In genomic region chr3:14122301-14122700, GRCh38 we compare ENCODE assay signal across 14 cellular contexts. TPM values are rescaled to one million over a fixed set of nuclear protein-coding genes. Genes with fewer than 3 reads are reported as not detected.
A peak's percentile ranks its signal among the peaks of the same experiment; 100 is the strongest.
DNase-seq lines count a peak whose midpoint lies in the region; ATAC-seq and TF ChIP-seq lines count a peak whose summit lies in the region.
"Had no signal": no experiment of that assay in that cellular context is flagged by ENCODE, and none has a peak within 500 bp of the region (broad histone marks: within the 10 kb centered on the region; RNA-seq: fewer than 3 reads in every experiment).

No MANE protein-coding gene starts in this region.

- H3K36me3 ChIP-seq in testis (ENCODE audit: low read depth, missing control alignments) (no peaks in the 10 kb centered on the region), brain microvascular endothelial cell (replicated peaks) (no peaks in the 10 kb centered on the region)

- H3K4me3 Mint-ChIP-seq in activated naive CD4-positive, alpha-beta T cell treated with anti-CD3 and anti-CD28 coated beads, Interleukin-2, amount 10 ng/mL, durations not matched to agents 7 days and 5 days: peak overlapping the region; percentile 45
- peak overlapping the region; percentile 66 for H3K4me3 Mint-ChIP-seq in endothelial cell (ENCODE audit: unreplicated experiment)

- no peak for TF ChIP-seq CTCF in endothelial cell (IDR thresholded peaks at IDR 0.05; ENCODE audit: unreplicated experiment)
- no peak for TF ChIP-seq CTCF in testis (IDR thresholded peaks at IDR 0.05)
- TF ChIP-seq CTCF in brain microvascular endothelial cell (IDR thresholded peaks at IDR 0.05; ENCODE audit: low read depth, low read length, missing control alignments): no peak

- H3K4me3 ChIP-seq in testis (no peak overlapping the region), brain microvascular endothelial cell (ENCODE audit: low read depth, low read length) (no peak overlapping the region)
- H3K4me3 ChIP-seq: gastroesophageal sphincter had no signal

- intact Hi-C loops in testis (cut with DNase I; ENCODE audit: low total_unique reads): no loop called here

- TF ChIP-seq POLR2A in testis (IDR thresholded peaks at IDR 0.05): no peak

- H3K9me3 ChIP-seq in testis: no peaks in the 10 kb centered on the region
- H3K9me3 ChIP-seq: gastroesophageal sphincter had no signal

- CTCF ChIA-PET in activated naive CD4-positive, alpha-beta T cell treated with anti-CD3 and anti-CD28 coated beads, Interleukin-2, amount 10 ng/mL, durations not matched to agents 7 days and 5 days (lab: Charles Lee): interaction anchor here (1.5 to 3.1 kb wide), 2 partner anchors 226 to 241 kb away, joined by 3 to 9 read pairs; no protein-coding TSS in a partner anchor

- H3K27me3 Mint-ChIP-seq in activated naive CD4-positive, alpha-beta T cell treated with anti-CD3 and anti-CD28 coated beads, Interleukin-2, amount 10 ng/mL, durations not matched to agents 7 days and 5 days: no peaks in the 10 kb centered on the region
- peaks cover 11% of the 10 kb centered on the region for H3K27me3 Mint-ChIP-seq in endothelial cell (ENCODE audit: unreplicated experiment)

- peaks cover 42% of the 10 kb centered on the region for H3K4me1 Mint-ChIP-seq in activated naive CD4-positive, alpha-beta T cell treated with anti-CD3 and anti-CD28 coated beads, Interleukin-2, amount 10 ng/mL, durations not matched to agents 7 days and 5 days
- H3K4me1 Mint-ChIP-seq in endothelial cell (ENCODE audit: unreplicated experiment): peaks cover 43% of the 10 kb centered on the region

- in situ Hi-C loops in brain microvascular endothelial cell (cut with HindIII; ENCODE audit: low pct_ligation_motif_present, low sequenced_read_pairs) (no loop called here), G401 (cut with HindIII; ENCODE audit: low sequenced_read_pairs) (no loop called here)

- H3K9me3 Mint-ChIP-seq in activated naive CD4-positive, alpha-beta T cell treated with anti-CD3 and anti-CD28 coated beads, Interleukin-2, amount 10 ng/mL, durations not matched to agents 7 days and 5 days: no peaks in the 10 kb centered on the region
- H3K9me3 Mint-ChIP-seq in endothelial cell (ENCODE audit: unreplicated experiment): no peaks in the 10 kb centered on the region

- H3K27me3 ChIP-seq in testis (no peaks in the 10 kb centered on the region), brain microvascular endothelial cell (replicated peaks) (no peaks in the 10 kb centered on the region)
- H3K27me3 ChIP-seq: gastroesophageal sphincter had no signal

- peak; percentile 16 for DNase-seq in activated naive CD4-positive, alpha-beta T cell treated with anti-CD3 and anti-CD28 coated beads, Interleukin-2, amount 10 ng/mL, durations not matched to agents 7 days and 5 days
- no peak for DNase-seq in activated naive CD4-positive, alpha-beta T cell (lab: John Stamatoyannopoulos, UW)
- peak; percentile 94 for DNase-seq in RPMI8226
- no peak for DNase-seq in endothelial cell (ENCODE audit: low spot score)
- peak; percentile 6 for DNase-seq in testis
- DNase-seq in brain microvascular endothelial cell: no peak
- DNase-seq in G401 (ENCODE audit: low spot score): no peak
- DNase-seq: activated CD4-positive, CD25-positive, alpha-beta regulatory T cell treated with anti-CD3 and anti-CD28 coated beads, Interleukin-2, amount 50 U/mL, for 72 hours; AML-193; amygdala; left colon; NCI-H774 had no signal

- H3K27ac ChIP-seq in testis (no peak overlapping the region), brain microvascular endothelial cell (no peak overlapping the region)
- H3K27ac ChIP-seq: gastroesophageal sphincter had no signal

- ATAC-seq in HG02623 (IDR thresholded peaks at IDR 0.05; ENCODE audit: unreplicated experiment): no peak
- ATAC-seq: gastroesophageal sphincter, left colon had no signal

- peaks cover 23% of the 10 kb centered on the region for H3K36me3 Mint-ChIP-seq in activated naive CD4-positive, alpha-beta T cell treated with anti-CD3 and anti-CD28 coated beads, Interleukin-2, amount 10 ng/mL, durations not matched to agents 7 days and 5 days
- peaks cover 21% of the 10 kb centered on the region for H3K36me3 Mint-ChIP-seq in endothelial cell (ENCODE audit: low read depth, unreplicated experiment)

- H3K4me1 ChIP-seq in testis: peaks cover 26% of the 10 kb centered on the region

- WGBS in testis, 2 donors: 81 to 94% methylated on average over 3 of the region's 3 CpGs

- H3K27ac Mint-ChIP-seq in activated naive CD4-positive, alpha-beta T cell treated with anti-CD3 and anti-CD28 coated beads, Interleukin-2, amount 10 ng/mL, durations not matched to agents 7 days and 5 days: no peak overlapping the region
- H3K27ac Mint-ChIP-seq in endothelial cell (ENCODE audit: unreplicated experiment): no peak overlapping the region

RNA-seq across cellular contexts. Expression of gene CHCHD4, which starts 2.4 kb away (rescaled TPM):
- total RNA-seq in endothelial cell (ENCODE audit: unreplicated experiment) (11.1 TPM), testis (10 to 100 TPM; 13.3 to 15.7 TPM)
- polyA plus RNA-seq in testis (ENCODE audit: insufficient read depth, low read depth, low replicate concordance): 19.1 TPM
- total RNA-seq in G401 (2014; rRNA removed; shearing (Covaris generic)): 15.5 and 26.1 TPM in 2 replicates

RNA-seq across cellular contexts. Expression of gene TMEM43, which starts 2.6 kb away (rescaled TPM):
- total RNA-seq in endothelial cell (ENCODE audit: unreplicated experiment): 31.9 TPM
- 10 to 100 TPM; 36.5 to 53.0 TPM for total RNA-seq in testis
- 43.3 TPM for polyA plus RNA-seq in testis (ENCODE audit: insufficient read depth, low read depth, low replicate concordance)
- total RNA-seq in G401 (2014; rRNA removed; shearing (Covaris generic)): 38.6 and 52.1 TPM in 2 replicates

RNA-seq across cellular contexts. Expression of gene XPC, which starts 56.1 kb away (rescaled TPM):
- total RNA-seq in endothelial cell (ENCODE audit: unreplicated experiment) (35.6 TPM), testis (10 to 100 TPM; 48.7 to 54.1 TPM)
- polyA plus RNA-seq in testis (ENCODE audit: insufficient read depth, low read depth, low replicate concordance): 25.1 TPM
- total RNA-seq in G401 (2014; rRNA removed; shearing (Covaris generic)): 41.6 and 52.2 TPM in 2 replicates

RNA-seq across cellular contexts. Expression of gene LSM3, which starts 56.3 kb away (rescaled TPM):
- 14.7 TPM for total RNA-seq in endothelial cell (ENCODE audit: unreplicated experiment)
- total RNA-seq in testis: 10 to 100 TPM; 13.6 to 14.9 TPM
- 21.2 TPM for polyA plus RNA-seq in testis (ENCODE audit: insufficient read depth, low read depth, low replicate concordance)
- total RNA-seq in G401 (2014; rRNA removed; shearing (Covaris generic)): 25.2 and 33.1 TPM in 2 replicates

Comparison
In these comparisons a context has a peak if more than half of its experiments do, and no peak if none do; other contexts are left out.
1. DNase-seq: peak in activated naive CD4-positive, alpha-beta T cell treated with anti-CD3 and anti-CD28 coated beads, Interleukin-2, amount 10 ng/mL, durations not matched to agents 7 days and 5 days (single experiment), RPMI8226 (single experiment) and testis (single experiment); none in activated naive CD4-positive, alpha-beta T cell (0 of 4), endothelial cell (single experiment), brain microvascular endothelial cell (single experiment) and G401 (single experiment).